Comparison of ENCODE assay signal across 8 cellular contexts in genomic region chr10:29804025-29804852, GRCh38.
DNase-seq lines count a peak whose midpoint lies in the region; ATAC-seq and TF ChIP-seq lines count a peak whose summit lies in the region.

No MANE protein-coding gene starts in this region.

- H3K27ac Mint-ChIP-seq in Calu3 (ENCODE audit: unreplicated experiment) = peak overlapping the region; percentile 90

- no TSS peak for BruUV-seq in Calu3 (replicated peaks; lab: Mats Ljungman, UMichigan)

- intact Hi-C loops in Calu3 (cut with micrococcal nuclease; ENCODE audit: unreplicated experiment) = loop anchor here (1.0 to 5.0 kb wide), 3 partner anchors 47 to 214 kb away; no protein-coding TSS in a partner anchor

- H3K36me3 Mint-ChIP-seq in Calu3 (ENCODE audit: insufficient read depth, unreplicated experiment) = peaks cover 12% of the 10 kb centered on the region

- H3K4me3 Mint-ChIP-seq in Calu3 (ENCODE audit: low read depth, unreplicated experiment) = peak overlapping the region; percentile 33

- ATAC-seq in GM18505 (IDR thresholded peaks at IDR 0.05; ENCODE audit: unreplicated experiment) = no peak
- ATAC-seq in HG02884 (IDR thresholded peaks at IDR 0.05; ENCODE audit: unreplicated experiment) = no peak
- no peak for ATAC-seq in GM18873 (IDR thresholded peaks at IDR 0.05; ENCODE audit: low FRiP score, unreplicated experiment)

- no peaks in the 10 kb centered on the region for H3K27me3 Mint-ChIP-seq in Calu3 (ENCODE audit: unreplicated experiment)

- H3K4me1 ChIP-seq in muscle layer of colon (ENCODE audit: insufficient read depth, low read length) = peaks cover 44% of the 10 kb centered on the region

- DNase-seq in Calu3 = peak; percentile 87
- peak; percentile 91 for DNase-seq in M059J (ENCODE audit: low read depth)
- peak; percentile 86 to 96 for DNase-seq in cardiac fibroblast (ENCODE audit: low read depth in 2 of 2)
- DNase-seq in activated effector memory CD4-positive, alpha-beta T cell treated with anti-CD3 and anti-CD28 coated beads, Interleukin-2, amount 50 U/mL, for 16 hours = no peak

- TF ChIP-seq POLR2A in GM18505 (IDR thresholded peaks at IDR 0.05; ENCODE audit: borderline replicate concordance, extremely low read depth, insufficient read depth, insufficient read length) = no peak

- H3K4me3 ChIP-seq in cardiac fibroblast (replicated peaks in 1 of 2; ENCODE audit: low read depth in 2 of 2, low read length in 2 of 2) (peak overlapping the region in 1 of 2 donors; percentile 4), muscle layer of colon (ENCODE audit: low read depth in 1 of 2, low read length in 2 of 2) (peak overlapping the region in 1 of 2 donors; percentile 1)

- CTCF ChIA-PET in Calu3 (lab: Charles Lee) = interaction anchor here (0.6 to 1.3 kb wide), 5 partner anchors 41 to 110 kb away, joined by 3 to 6 read pairs (median 4); no protein-coding TSS in a partner anchor

- TF ChIP-seq CTCF in Calu3 (IDR thresholded peaks at IDR 0.05; ENCODE audit: unreplicated experiment) (no peak), cardiac fibroblast (IDR thresholded peaks at IDR 0.05; ENCODE audit: low read depth, low read length) (no peak)

- H3K36me3 ChIP-seq in muscle layer of colon (ENCODE audit: insufficient read depth, low read length) = no peaks in the 10 kb centered on the region

- H3K27ac ChIP-seq in muscle layer of colon (ENCODE audit: low read depth, low read length) = peak overlapping the region; percentile 41

- no peak overlapping the region for H3K9ac ChIP-seq in muscle layer of colon (ENCODE audit: low read length)

- H3K4me1 Mint-ChIP-seq in Calu3 (ENCODE audit: low read depth, unreplicated experiment) = peaks cover 54% of the 10 kb centered on the region

- H3K27me3 ChIP-seq in muscle layer of colon (ENCODE audit: control insufficient read depth in 1 of 2, insufficient read depth in 2 of 2, low read length in 2 of 2) = no peaks in the 10 kb centered on the region

- peaks cover 2% of the 10 kb centered on the region for H3K9me3 Mint-ChIP-seq in Calu3 (ENCODE audit: low read depth, unreplicated experiment)

- H3K9me3 ChIP-seq in muscle layer of colon (ENCODE audit: low read length) = no peaks in the 10 kb centered on the region
